In genomic region chrX:73215263-73215662, GRCh38 we compare ENCODE assay signal across 9 cellular contexts. TPM values are rescaled to one million over a fixed set of nuclear protein-coding genes. Genes with fewer than 3 reads are reported as not detected.
DNase-seq lines count a peak whose midpoint lies in the region; ATAC-seq and TF ChIP-seq lines count a peak whose summit lies in the region.
"Had no signal": no experiment of that assay in that cellular context is flagged by ENCODE, and none has a peak within 500 bp of the region (broad histone marks: within the 10 kb centered on the region; RNA-seq: fewer than 3 reads in every experiment).

No MANE protein-coding gene starts in this region.

- intact Hi-C loops in CD4-positive, alpha-beta memory T cell (cut with micrococcal nuclease), result loop anchor here (5.0 kb wide), 1 partner anchor 643 kb away; the partner anchor contains the start of gene HDAC8

- H3K4me1 ChIP-seq in CD4-positive, alpha-beta memory T cell (ENCODE audit: insufficient read depth, low read length), result peaks cover 21% of the 10 kb centered on the region

- CTCF ChIA-PET in CD4-positive, alpha-beta memory T cell (lab: Charles Lee; ENCODE audit: partially characterized antibody), result no interaction called here

- H3K27ac ChIP-seq in CD4-positive, alpha-beta memory T cell (ENCODE audit: low read depth, low read length), result peak overlapping the region; percentile 54

- peak in 4 of 5 donors; percentile 24 to 31 (median 28) for DNase-seq in CD4-positive, alpha-beta memory T cell
- DNase-seq in cerebellar cortex (ENCODE audit: low spot score) (peak; percentile 28), neural crest cell (ENCODE audit: low read depth, low spot score) (no peak), NCI-H1092 (lab: John Stamatoyannopoulos, UW) (no peak)
- DNase-seq: GF-D8 had no signal

- TF ChIP-seq CTCF in neural crest cell (conservative IDR thresholded peaks at IDR 0.05), result no peak

- H3K27me3 Mint-ChIP-seq in CD4-positive, alpha-beta memory T cell, result peaks cover 1 to 3% of the 10 kb centered on the region in 2 donors
- peaks cover 23% of the 10 kb centered on the region for H3K27me3 Mint-ChIP-seq in neural crest cell (ENCODE audit: low read depth)

- peaks cover 8 to 34% (median 13%) of the 10 kb centered on the region in 4 donors for H3K4me1 Mint-ChIP-seq in CD4-positive, alpha-beta memory T cell
- H3K4me1 Mint-ChIP-seq in neural crest cell, result peaks cover 21% of the 10 kb centered on the region

- no peaks in the 10 kb centered on the region for H3K27me3 ChIP-seq in CD4-positive, alpha-beta memory T cell (ENCODE audit: insufficient read depth, low read length)

- H3K9me3 ChIP-seq in CD4-positive, alpha-beta memory T cell (ENCODE audit: control insufficient read depth in 1 of 2, low read length in 2 of 2), result no peaks in the 10 kb centered on the region

- H3K9me3 Mint-ChIP-seq in CD4-positive, alpha-beta memory T cell, result peaks cover 0 to 6% (median 1%) of the 10 kb centered on the region in 8 donors
- peaks cover 4% of the 10 kb centered on the region for H3K9me3 Mint-ChIP-seq in neural crest cell

- POLR2A ChIA-PET in CD4-positive, alpha-beta memory T cell (lab: Charles Lee; ENCODE audit: partially characterized antibody), result interaction anchor here (1.0 kb wide), 2 partner anchors 87 to 348 kb away, joined by 3 read pairs; partner anchors contain the start of gene CHIC1

- peaks cover 0 to 7% of the 10 kb centered on the region in 2 donors for H3K36me3 Mint-ChIP-seq in CD4-positive, alpha-beta memory T cell
- no peaks in the 10 kb centered on the region for H3K36me3 Mint-ChIP-seq in neural crest cell (ENCODE audit: low read depth)

- H3K4me3 Mint-ChIP-seq in CD4-positive, alpha-beta memory T cell, result peak overlapping the region; percentile 89 to 97 (median 92)
- H3K4me3 Mint-ChIP-seq in neural crest cell, result peak overlapping the region; percentile 92

- H3K4me3 ChIP-seq in CD4-positive, alpha-beta memory T cell (ENCODE audit: low read length in 2 of 2), result peak overlapping the region; percentile 66 to 69

- ATAC-seq in HG02678 (IDR thresholded peaks at IDR 0.05; ENCODE audit: unreplicated experiment) (peak; percentile 17), GM21447 (IDR thresholded peaks at IDR 0.05; ENCODE audit: unreplicated experiment) (no peak), HG02610 (IDR thresholded peaks at IDR 0.05; ENCODE audit: unreplicated experiment) (no peak), GM21367 (IDR thresholded peaks at IDR 0.05; ENCODE audit: unreplicated experiment) (no peak)

- no peaks in the 10 kb centered on the region for H3K36me3 ChIP-seq in CD4-positive, alpha-beta memory T cell (ENCODE audit: insufficient read depth, low read length)

- H3K27ac Mint-ChIP-seq in CD4-positive, alpha-beta memory T cell, result peak overlapping the region; percentile 89 to 94 (median 92)
- H3K27ac Mint-ChIP-seq in neural crest cell (ENCODE audit: unreplicated experiment), result no peak overlapping the region

RNA-seq across cellular contexts. Expression of gene NAP1L2, which starts 0.6 kb away (rescaled TPM):
- total RNA-seq in CD4-positive, alpha-beta memory T cell, result 10 to 100 TPM; 19.1 to 20.9 TPM
- 1 to 10 TPM in 1 of 2 donors, under 1 TPM in 1; 0.63 to 2.9 TPM for polyA plus RNA-seq in CD4-positive, alpha-beta memory T cell
- 7.2 and 7.3 TPM in 2 replicates for total RNA-seq in neural crest cell

Comparison
In these comparisons a context has a peak if more than half of its experiments do, and no peak if none do; other contexts are left out.
1. DNase-seq: peak in CD4-positive, alpha-beta memory T cell (4 of 5) and cerebellar cortex (single experiment); none in neural crest cell (single experiment) and NCI-H1092 (single experiment).